17 cellular contexts compared by ENCODE assay signal in genomic region chr10:14563359-14563758, GRCh38.
DNase-seq lines count a peak whose midpoint lies in the region; ATAC-seq, FAIRE-seq and TF ChIP-seq lines count a peak whose summit lies in the region.
"Had no signal": no experiment of that assay in that cellular context is flagged by ENCODE, and none has a peak within 500 bp of the region (broad histone marks: within the 10 kb centered on the region; RNA-seq: fewer than 3 reads in every experiment).

No MANE protein-coding gene starts in this region.

- H3K79me2 ChIP-seq in Loucy (ENCODE audit: insufficient read depth, low read length) (peaks cover 41% of the 10 kb centered on the region), GM12878 (ENCODE audit: control insufficient read depth, insufficient read depth, low read length) (peaks cover 56% of the 10 kb centered on the region)

- no peak for TF ChIP-seq CTCF in Loucy (conservative IDR thresholded peaks at IDR 0.05; ENCODE audit: low read length)
- no peak for TF ChIP-seq CTCF in GM12878 (IDR thresholded peaks at IDR 0.05 in 2 of 3, conservative IDR thresholded peaks at IDR 0.05 in 1 of 3; ENCODE audit: control insufficient read depth in 2 of 3, extremely low read depth in 1 of 3, insufficient read depth in 1 of 3, low read depth in 3 of 3, low read length in 3 of 3)

- no peaks in the 10 kb centered on the region for H3K9me2 ChIP-seq in Loucy (replicated peaks; ENCODE audit: low read depth, low read length)

- H3K27me3 ChIP-seq in Loucy (ENCODE audit: insufficient read depth, low read length, poor library complexity, severe bottlenecking) (no peaks in the 10 kb centered on the region), GM12878 (replicated peaks in 1 of 2; ENCODE audit: control insufficient read depth in 2 of 2, insufficient read depth in 2 of 2, low read length in 1 of 2) (no peaks in the 10 kb centered on the region)
- H3K27me3 ChIP-seq: ascending aorta had no signal

- POLR2A ChIA-PET in activated CD4-positive, alpha-beta T cell treated with anti-CD3 and anti-CD28 coated beads for 36 hours (lab: Charles Lee) = interaction anchor here (1.6 to 1.7 kb wide), 2 partner anchors 20 to 378 kb away, joined by 4 to 5 read pairs; no protein-coding TSS in a partner anchor
- POLR2A ChIA-PET in GM12878 (lab: Charles Lee) = no interaction called here

- peaks cover 66% of the 10 kb centered on the region for H3K4me1 ChIP-seq in Loucy (ENCODE audit: insufficient read depth, low read length, poor library complexity, severe bottlenecking)
- H3K4me1 ChIP-seq in GM12878 (ENCODE audit: control insufficient read depth, insufficient read depth, low read length) = peaks cover 26% of the 10 kb centered on the region
- H3K4me1 ChIP-seq: ascending aorta had no signal

- H3F3A ChIP-seq in Loucy (ENCODE audit: low read depth) = no peaks in the 10 kb centered on the region; the same call in 1 of the 2 replicates

- H3K27me3 Mint-ChIP-seq in activated CD4-positive, alpha-beta T cell treated with anti-CD3 and anti-CD28 coated beads for 36 hours = no peaks in the 10 kb centered on the region

- peak overlapping the region; percentile 20; the same call in 1 of the 2 replicates for H3K27ac ChIP-seq in GM12878 (ENCODE audit: control insufficient read depth, insufficient read depth)
- H3K27ac ChIP-seq: ascending aorta, coronary artery had no signal

- no TSS peak for BruUV-seq in GM12878 (replicated peaks; lab: Mats Ljungman, UMichigan)

- WGBS in GM12878 (ENCODE audit: insufficient coverage, insufficient replicate concordance, low lambda C conversion rate, missing lambda C conversion rate) = 19% methylated on average over 2 of the region's 2 CpGs

- H4K20me1 ChIP-seq in Loucy (ENCODE audit: insufficient read depth, low read length, poor library complexity, severe bottlenecking) (peaks cover 17% of the 10 kb centered on the region), GM12878 (ENCODE audit: control insufficient read depth, insufficient read depth) (no peaks in the 10 kb centered on the region)

- H3K4me2 ChIP-seq in Loucy (ENCODE audit: low read depth, low read length, poor library complexity, severe bottlenecking) (peak overlapping the region; percentile 54), GM12878 (ENCODE audit: control insufficient read depth, insufficient read depth) (peak overlapping the region; percentile 51; the same call in 1 of the 2 replicates)
- H3K4me2 ChIP-seq: GM23338 had no signal

- peak overlapping the region; percentile 82 for H3K27ac Mint-ChIP-seq in activated CD4-positive, alpha-beta T cell treated with anti-CD3 and anti-CD28 coated beads for 36 hours
- peak overlapping the region; percentile 95 for H3K27ac Mint-ChIP-seq in stimulated activated effector memory CD8-positive, alpha-beta T cell treated with anti-CD3 and anti-CD28 coated beads, Interleukin-12 subunit alpha, Interleukin-12 subunit beta, amount 100 ng/mL, for 72 hours
- H3K27ac Mint-ChIP-seq: nephron had no signal

- H3K4me3 Mint-ChIP-seq in activated CD4-positive, alpha-beta T cell treated with anti-CD3 and anti-CD28 coated beads for 36 hours = peak overlapping the region; percentile 30
- peak overlapping the region; percentile 71 for H3K4me3 Mint-ChIP-seq in stimulated activated effector memory CD8-positive, alpha-beta T cell treated with anti-CD3 and anti-CD28 coated beads, Interleukin-12 subunit alpha, Interleukin-12 subunit beta, amount 100 ng/mL, for 72 hours
- H3K4me3 Mint-ChIP-seq: GM23338, nephron had no signal

- no peak for ATAC-seq in activated CD4-positive, alpha-beta T cell treated with anti-CD3 and anti-CD28 coated beads for 36 hours
- no peak for ATAC-seq in GM12878
- ATAC-seq in stimulated activated effector memory CD8-positive, alpha-beta T cell treated with anti-CD3 and anti-CD28 coated beads, Interleukin-12 subunit alpha, Interleukin-12 subunit beta, amount 100 ng/mL, for 72 hours = no peak
- no peak for ATAC-seq in GM19455 (IDR thresholded peaks at IDR 0.05; ENCODE audit: unreplicated experiment)
- ATAC-seq: GM23338 had no signal

- SMC1A ChIA-PET in GM12878 (lab: Charles Lee; ENCODE audit: uncharacterized antibody, unreplicated experiment) = interaction anchor here (0.9 to 1.3 kb wide), 4 partner anchors 8 to 250 kb away, joined by 3 to 9 read pairs (median 4); no protein-coding TSS in a partner anchor

- no peak for FAIRE-seq in GM12878 (lab: Jason Lieb, UNC)
- FAIRE-seq: urothelium cell line had no signal

- CTCF ChIA-PET in activated CD4-positive, alpha-beta T cell treated with anti-CD3 and anti-CD28 coated beads for 36 hours (lab: Charles Lee) = interaction anchor here (0.8 to 2.3 kb wide), 7 partner anchors 10 to 82 kb away, joined by 3 to 9 read pairs (median 6); no protein-coding TSS in a partner anchor
- CTCF ChIA-PET in GM12878 (lab: Yijun Ruan, JAX) = interaction anchor here (0.7 to 1.9 kb wide), 4 partner anchors 9 to 25 kb away, joined by 3 to 5 read pairs (median 4); no protein-coding TSS in a partner anchor

- H3K36me3 Mint-ChIP-seq in activated CD4-positive, alpha-beta T cell treated with anti-CD3 and anti-CD28 coated beads for 36 hours (ENCODE audit: low read depth) = peaks cover 47% of the 10 kb centered on the region
- H3K36me3 Mint-ChIP-seq in stimulated activated effector memory CD8-positive, alpha-beta T cell treated with anti-CD3 and anti-CD28 coated beads, Interleukin-12 subunit alpha, Interleukin-12 subunit beta, amount 100 ng/mL, for 72 hours = peaks cover 78% of the 10 kb centered on the region

- intact Hi-C loops in activated CD4-positive, alpha-beta T cell treated with anti-CD3 and anti-CD28 coated beads for 36 hours (cut with DNase I, micrococcal nuclease) = loop anchor here (1.0 to 5.0 kb wide), 4 partner anchors 9 to 559 kb away; no protein-coding TSS in a partner anchor
- intact Hi-C loops in GM12878 (cut with micrococcal nuclease; ENCODE audit: unreplicated experiment) = loop anchor here (5.0 kb wide), 2 partner anchors 39 to 259 kb away; no protein-coding TSS in a partner anchor

- TF ChIP-seq RAD21 in GM12878 (IDR thresholded peaks at IDR 0.05; ENCODE audit: insufficient read depth, low read depth, low read length) = no peak

- H3K9me3 ChIP-seq in Loucy (ENCODE audit: insufficient read depth, low read depth, low read length) = no peaks in the 10 kb centered on the region
- no peaks in the 10 kb centered on the region; the same call in 2 of the 3 replicates for H3K9me3 ChIP-seq in GM12878 (replicated peaks; ENCODE audit: control insufficient read depth, insufficient read depth, low read length)
- H3K9me3 ChIP-seq: ascending aorta had no signal

- H3K4me3 ChIP-seq in Loucy (ENCODE audit: low read length, poor library complexity, severe bottlenecking) (no peak overlapping the region), GM12878 (peak overlapping the region; percentile 47; the same call in 1 of the 2 replicates)
- H3K4me3 ChIP-seq: ascending aorta, coronary artery, GM23338 had no signal

- RAD21 ChIA-PET in GM12878 (lab: Charles Lee; ENCODE audit: unreplicated experiment) = interaction anchor here (0.9 to 1.6 kb wide), 2 partner anchors 10 to 85 kb away, joined by 3 to 4 read pairs; no protein-coding TSS in a partner anchor

- DNase-seq in activated CD4-positive, alpha-beta T cell treated with anti-CD3 and anti-CD28 coated beads for 36 hours = no peak
- DNase-seq in activated CD4-positive, alpha-beta T cell treated with anti-CD3 and anti-CD28 coated beads, Interleukin-2, amount 50 U/mL, for 48 hours = no peak
- no peak for DNase-seq in GM12878 (ENCODE audit: low read depth, low spot score)
- no peak for DNase-seq in stimulated activated effector memory CD8-positive, alpha-beta T cell treated with anti-CD3 and anti-CD28 coated beads, Interleukin-12 subunit alpha, Interleukin-12 subunit beta, amount 100 ng/mL, for 72 hours (ENCODE audit: low spot score in 2 of 2)
- no peak for DNase-seq in stimulated activated naive CD4-positive, alpha-beta T cell (lab: John Stamatoyannopoulos, UW)
- no peak for DNase-seq in stimulated activated naive CD4-positive, alpha-beta T cell treated with Interleukin-2 at 50 U/mL for 16 hours (lab: John Stamatoyannopoulos, UW)
- DNase-seq: activated CD8-positive, alpha-beta memory T cell treated with anti-CD3 and anti-CD28 coated beads, Interleukin-2, amount 50 U/mL, for 48 hours; left colon; NCI-H1092; SIG-M5 had no signal

- peaks cover 92% of the 10 kb centered on the region for H3K4me1 Mint-ChIP-seq in activated CD4-positive, alpha-beta T cell treated with anti-CD3 and anti-CD28 coated beads for 36 hours
- H3K4me1 Mint-ChIP-seq in stimulated activated effector memory CD8-positive, alpha-beta T cell treated with anti-CD3 and anti-CD28 coated beads, Interleukin-12 subunit alpha, Interleukin-12 subunit beta, amount 100 ng/mL, for 72 hours = peaks cover 99% of the 10 kb centered on the region

- H2AFZ ChIP-seq in Loucy (ENCODE audit: low read length) = no peak overlapping the region
- no peak overlapping the region for H2AFZ ChIP-seq in GM12878 (ENCODE audit: control insufficient read depth, low read depth, low read length)
- H2AFZ ChIP-seq: GM23338 had no signal

- no peak for TF ChIP-seq EP300 in GM12878 (IDR thresholded peaks at IDR 0.05; ENCODE audit: borderline replicate concordance in 1 of 2, control insufficient read depth in 1 of 2, low read depth in 2 of 2, low read length in 2 of 2)

- H3K9me3 Mint-ChIP-seq in activated CD4-positive, alpha-beta T cell treated with anti-CD3 and anti-CD28 coated beads for 36 hours (ENCODE audit: low read depth) = peaks cover 3% of the 10 kb centered on the region
- H3K9me3 Mint-ChIP-seq in stimulated activated effector memory CD8-positive, alpha-beta T cell treated with anti-CD3 and anti-CD28 coated beads, Interleukin-12 subunit alpha, Interleukin-12 subunit beta, amount 100 ng/mL, for 72 hours = peaks cover 3% of the 10 kb centered on the region

- H3K36me3 ChIP-seq in Loucy (ENCODE audit: insufficient read depth, low read length) (peaks cover 8% of the 10 kb centered on the region; the same call in 1 of the 2 replicates), GM12878 (ENCODE audit: control insufficient read depth in 2 of 2, insufficient read depth in 2 of 2, low read length in 1 of 2) (peaks cover 7 to 19% of the 10 kb centered on the region in 2 experiments)

- H3K9ac ChIP-seq in Loucy (ENCODE audit: low read depth, low read length, poor library complexity, severe bottlenecking) (peak overlapping the region; percentile 6), GM12878 (ENCODE audit: control insufficient read depth, insufficient read depth, low read length) (no peak overlapping the region)

- no peak for TF ChIP-seq POLR2A in GM12878 (IDR thresholded peaks at IDR 0.05; ENCODE audit: low read depth, low read length)

- in situ Hi-C loops in GM12878 (cut with MboI) = no loop called here

TF ChIP-seq in GM12878, 131 proteins besides CTCF, POLR2A, EP300 and RAD21 (continues in another document):
- TF ChIP-seq TBL1XR1 (IDR thresholded peaks at IDR 0.05; ENCODE audit: low read depth, low read length) = no peak
